In the genomic region with DNA sequence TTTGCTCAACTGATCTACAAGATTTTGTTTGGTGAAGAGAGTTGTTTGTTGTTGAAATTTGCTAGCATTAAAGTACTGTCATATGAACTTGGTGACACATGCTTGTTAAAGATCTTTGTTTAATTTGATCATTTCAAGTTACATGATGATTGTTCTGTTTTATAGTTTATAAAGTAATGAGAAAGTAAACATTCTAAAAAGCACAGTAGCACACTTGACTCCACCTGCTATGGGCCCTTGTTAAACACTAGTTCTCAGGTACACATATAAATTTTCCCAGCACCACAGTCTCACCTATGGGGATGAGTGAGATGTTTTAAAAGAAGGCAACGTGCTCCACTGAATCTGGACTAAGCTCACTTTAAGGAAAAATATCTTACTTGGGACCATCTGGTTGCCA, we compare ENCODE assay signal across 23 cellular contexts. TPM values are rescaled to one million over a fixed set of nuclear protein-coding genes. Genes with fewer than 3 reads are reported as not detected.
A peak's percentile ranks its signal among the peaks of the same experiment; 100 is the strongest.
DNase-seq lines count a peak whose midpoint lies in the region; ATAC-seq and TF ChIP-seq lines count a peak whose summit lies in the region.
"Had no signal": no experiment of that assay in that cellular context is flagged by ENCODE, and none has a peak within 500 bp of the region (broad histone marks: within the 10 kb centered on the region; RNA-seq: fewer than 3 reads in every experiment).

No MANE protein-coding gene starts in this region.

- H4K20me1 ChIP-seq in PC-3 (ENCODE audit: low read length) = no peaks in the 10 kb centered on the region

- H3K9me3 ChIP-seq in PC-3 (ENCODE audit: low read length) = no peaks in the 10 kb centered on the region
- H3K9me3 ChIP-seq: SJCRH30 had no signal

- H3K27ac Mint-ChIP-seq in activated naive CD4-positive, alpha-beta T cell treated with anti-CD3 and anti-CD28 coated beads, Interleukin-2, amount 10 ng/mL, durations not matched to agents 7 days and 5 days = no peak overlapping the region
- no peak overlapping the region for H3K27ac Mint-ChIP-seq in activated naive CD8-positive, alpha-beta T cell treated with anti-CD3 and anti-CD28 coated beads for 36 hours
- H3K27ac Mint-ChIP-seq: CD8-positive, alpha-beta T cell had no signal

- no peaks in the 10 kb centered on the region for H3K4me1 ChIP-seq in PC-3 (ENCODE audit: insufficient read depth, low read length)
- H3K4me1 ChIP-seq: SJCRH30 had no signal

- TF ChIP-seq CTCF in PC-3 (conservative IDR thresholded peaks at IDR 0.05; ENCODE audit: low read depth, low read length) = no peak
- no peak for TF ChIP-seq CTCF in dorsolateral prefrontal cortex (IDR thresholded peaks at IDR 0.05 in 54 of 56, conservative IDR thresholded peaks at IDR 0.05 in 2 of 56; ENCODE audit: low read depth in 1 of 56, partially characterized antibody in 56 of 56)

- H3K27me3 ChIP-seq in PC-3 (ENCODE audit: low read length) (no peaks in the 10 kb centered on the region), dorsolateral prefrontal cortex (no peaks in the 10 kb centered on the region)
- H3K27me3 ChIP-seq: SJCRH30 had no signal

- peak; percentile 2 for DNase-seq in NCI-H1092 treated with DMSO at 0.1 percent for 48 hours (lab: John Stamatoyannopoulos, UW)
- no peak for DNase-seq in NCI-H1092 (lab: John Stamatoyannopoulos, UW)
- DNase-seq in NCI-H1436 treated with DMSO at 0.1 percent for 48 hours (lab: John Stamatoyannopoulos, UW) = peak; percentile 67
- DNase-seq in NCI-H510A treated with DMSO at 0.1 percent for 48 hours (lab: John Stamatoyannopoulos, UW) = peak; percentile 43
- DNase-seq in PC-3 = no peak
- no peak for DNase-seq in activated naive CD4-positive, alpha-beta T cell treated with anti-CD3 and anti-CD28 coated beads, Interleukin-2, amount 10 ng/mL, durations not matched to agents 7 days and 5 days
- DNase-seq in dorsolateral prefrontal cortex = no peak
- DNase-seq in activated naive CD8-positive, alpha-beta T cell treated with anti-CD3 and anti-CD28 coated beads for 36 hours = no peak
- DNase-seq: AML-193; C1 segment of cervical spinal cord; Calu3; CD8-positive, alpha-beta T cell; DMS79 treated with DMSO at 0.1 percent for 48 hours; IMR-90; NCI-H146; NCI-H2081; NCI-H226; NCI-H526 treated with DMSO at 0.1 percent for 48 hours; SJCRH30; T-helper 1 cell had no signal

- no peaks in the 10 kb centered on the region for H3K79me2 ChIP-seq in PC-3 (ENCODE audit: low read length)

- H3K27me3 Mint-ChIP-seq in activated naive CD4-positive, alpha-beta T cell treated with anti-CD3 and anti-CD28 coated beads, Interleukin-2, amount 10 ng/mL, durations not matched to agents 7 days and 5 days = no peaks in the 10 kb centered on the region
- peaks cover 11% of the 10 kb centered on the region for H3K27me3 Mint-ChIP-seq in activated naive CD8-positive, alpha-beta T cell treated with anti-CD3 and anti-CD28 coated beads for 36 hours

- H3K4me3 ChIP-seq in PC-3 (ENCODE audit: low read length) (no peak overlapping the region), dorsolateral prefrontal cortex (no peak overlapping the region)
- H3K4me3 ChIP-seq: SJCRH30 had no signal

- H3K27ac ChIP-seq in PC-3 (ENCODE audit: low read length) (no peak overlapping the region), dorsolateral prefrontal cortex (no peak overlapping the region)
- H3K27ac ChIP-seq: KMS-11, SJCRH30 had no signal

- no peaks in the 10 kb centered on the region for H3K9me2 ChIP-seq in PC-3 (replicated peaks; ENCODE audit: low read length)

- intact Hi-C loops in PC-3 (cut with micrococcal nuclease) (no loop called here), dorsolateral prefrontal cortex (cut with DNase I) (no loop called here)

- BruUV-seq in PC-3 (replicated peaks; lab: Mats Ljungman, UMichigan) = no TSS peak

- H3K36me3 Mint-ChIP-seq in activated naive CD4-positive, alpha-beta T cell treated with anti-CD3 and anti-CD28 coated beads, Interleukin-2, amount 10 ng/mL, durations not matched to agents 7 days and 5 days = no peaks in the 10 kb centered on the region
- H3K36me3 Mint-ChIP-seq in activated naive CD8-positive, alpha-beta T cell treated with anti-CD3 and anti-CD28 coated beads for 36 hours = no peaks in the 10 kb centered on the region
- H3K36me3 Mint-ChIP-seq: CD8-positive, alpha-beta T cell had no signal

- H3K4me3 Mint-ChIP-seq in activated naive CD4-positive, alpha-beta T cell treated with anti-CD3 and anti-CD28 coated beads, Interleukin-2, amount 10 ng/mL, durations not matched to agents 7 days and 5 days = no peak overlapping the region
- H3K4me3 Mint-ChIP-seq in activated naive CD8-positive, alpha-beta T cell treated with anti-CD3 and anti-CD28 coated beads for 36 hours = no peak overlapping the region
- H3K4me3 Mint-ChIP-seq: CD8-positive, alpha-beta T cell had no signal

- CTCF ChIA-PET in PC-3 (lab: Charles Lee) = no interaction called here
- CTCF ChIA-PET in activated naive CD4-positive, alpha-beta T cell treated with anti-CD3 and anti-CD28 coated beads, Interleukin-2, amount 10 ng/mL, durations not matched to agents 7 days and 5 days (lab: Charles Lee) = no interaction called here

- H3K4me1 Mint-ChIP-seq in activated naive CD4-positive, alpha-beta T cell treated with anti-CD3 and anti-CD28 coated beads, Interleukin-2, amount 10 ng/mL, durations not matched to agents 7 days and 5 days = no peaks in the 10 kb centered on the region
- no peaks in the 10 kb centered on the region for H3K4me1 Mint-ChIP-seq in activated naive CD8-positive, alpha-beta T cell treated with anti-CD3 and anti-CD28 coated beads for 36 hours

- no peak overlapping the region for H3K9ac ChIP-seq in PC-3 (ENCODE audit: low read length)
- H3K9ac ChIP-seq: KMS-11 had no signal

- no peak overlapping the region for H3K4me2 ChIP-seq in PC-3 (ENCODE audit: low read length)
- H3K4me2 ChIP-seq: KMS-11 had no signal

- no peaks in the 10 kb centered on the region for H3K36me3 ChIP-seq in PC-3 (ENCODE audit: low read depth, low read length)
- H3K36me3 ChIP-seq: SJCRH30 had no signal

- peak; percentile 56 for ATAC-seq in PC-3
- ATAC-seq: CD8-positive, alpha-beta T cell had no signal

- no peak overlapping the region for H2AFZ ChIP-seq in PC-3 (ENCODE audit: low read length)

- POLR2A ChIA-PET in PC-3 (lab: Charles Lee; ENCODE audit: unreplicated experiment) = no interaction called here

- peaks cover 3% of the 10 kb centered on the region for H3K9me3 Mint-ChIP-seq in activated naive CD4-positive, alpha-beta T cell treated with anti-CD3 and anti-CD28 coated beads, Interleukin-2, amount 10 ng/mL, durations not matched to agents 7 days and 5 days
- H3K9me3 Mint-ChIP-seq in activated naive CD8-positive, alpha-beta T cell treated with anti-CD3 and anti-CD28 coated beads for 36 hours = no peaks in the 10 kb centered on the region
- H3K9me3 Mint-ChIP-seq: CD8-positive, alpha-beta T cell had no signal

- no peaks in the 10 kb centered on the region for H3F3A ChIP-seq in PC-3 (ENCODE audit: low read length, unreplicated experiment)

RNA-seq across cellular contexts. Expression of a gene that starts 14.1 kb away (rescaled TPM):
- total RNA-seq in PC-3 (2014; rRNA removed) (not detected in 2 replicates), dorsolateral prefrontal cortex (10 to 100 TPM in 71 of 120 experiments, 1 to 10 TPM in 49; 2.9 to 25.4 (median 10.6) TPM)
- not detected for total RNA-seq in activated naive CD8-positive, alpha-beta T cell treated with anti-CD3 and anti-CD28 coated beads for 36 hours
- total RNA-seq: A172; Calu3; CD8-positive, alpha-beta T cell; IMR-90; OCI-LY7; SJCRH30 had no signal

Comparison
In these comparisons a context has a peak if more than half of its experiments do, and no peak if none do; other contexts are left out.
1. DNase-seq: peak in NCI-H1092 treated with DMSO at 0.1 percent for 48 hours (single experiment), NCI-H1436 treated with DMSO at 0.1 percent for 48 hours (single experiment) and NCI-H510A treated with DMSO at 0.1 percent for 48 hours (single experiment); none in NCI-H1092 (single experiment), PC-3 (single experiment), activated naive CD4-positive, alpha-beta T cell treated with anti-CD3 and anti-CD28 coated beads, Interleukin-2, amount 10 ng/mL, durations not matched to agents 7 days and 5 days (single experiment), dorsolateral prefrontal cortex (0 of 10) and activated naive CD8-positive, alpha-beta T cell treated with anti-CD3 and anti-CD28 coated beads for 36 hours (single experiment).